8 cellular contexts compared by ENCODE assay signal in genomic region chr11:73875840-73876239, GRCh38. TPM values are rescaled to one million over a fixed set of nuclear protein-coding genes. Genes with fewer than 3 reads are reported as not detected.
DNase-seq lines count a peak whose midpoint lies in the region; ATAC-seq and TF ChIP-seq lines count a peak whose summit lies in the region.

No MANE protein-coding gene starts in this region.

- peaks cover 0 to 29% (median 19%) of the 10 kb centered on the region in 12 donors for H3K4me1 ChIP-seq in heart left ventricle

- H3K27me3 ChIP-seq in heart left ventricle: no peaks in the 10 kb centered on the region

- no peaks in the 10 kb centered on the region for H3K9me3 Mint-ChIP-seq in activated naive CD4-positive, alpha-beta T cell treated with anti-CD3 and anti-CD28 coated beads, Interleukin-2, amount 50 U/mL, for 24 hours
- no peaks in the 10 kb centered on the region for H3K9me3 Mint-ChIP-seq in type B pancreatic cell

- H3K27ac Mint-ChIP-seq in activated naive CD4-positive, alpha-beta T cell treated with anti-CD3 and anti-CD28 coated beads, Interleukin-2, amount 50 U/mL, for 24 hours: peak overlapping the region; percentile 99
- peak overlapping the region; percentile 98 for H3K27ac Mint-ChIP-seq in type B pancreatic cell

- peak overlapping the region; percentile 99 for H3K4me3 Mint-ChIP-seq in activated naive CD4-positive, alpha-beta T cell treated with anti-CD3 and anti-CD28 coated beads, Interleukin-2, amount 50 U/mL, for 24 hours
- peak overlapping the region; percentile 99 for H3K4me3 Mint-ChIP-seq in type B pancreatic cell

- TF ChIP-seq CTCF in heart left ventricle (IDR thresholded peaks at IDR 0.05) (no peak), type B pancreatic cell (conservative IDR thresholded peaks at IDR 0.05) (no peak)

- H3K4me1 Mint-ChIP-seq in activated naive CD4-positive, alpha-beta T cell treated with anti-CD3 and anti-CD28 coated beads, Interleukin-2, amount 50 U/mL, for 24 hours: peaks cover 38% of the 10 kb centered on the region
- H3K4me1 Mint-ChIP-seq in type B pancreatic cell (ENCODE audit: unreplicated experiment): peaks cover 25% of the 10 kb centered on the region

- ATAC-seq in heart left ventricle: no peak
- no peak for ATAC-seq in GM21423 (IDR thresholded peaks at IDR 0.05; ENCODE audit: unreplicated experiment)
- ATAC-seq in HG02763 (IDR thresholded peaks at IDR 0.05; ENCODE audit: unreplicated experiment): no peak

- H3K27ac ChIP-seq in heart left ventricle: peak overlapping the region in 11 of 12 donors; percentile 3 to 92 (median 84)

- H3K36me3 ChIP-seq in heart left ventricle: peaks cover 0 to 45% (median 33%) of the 10 kb centered on the region in 9 donors

- H3K4me3 ChIP-seq in heart left ventricle: peak overlapping the region; percentile 60 to 100 (median 88)

- no peaks in the 10 kb centered on the region for H3K27me3 Mint-ChIP-seq in activated naive CD4-positive, alpha-beta T cell treated with anti-CD3 and anti-CD28 coated beads, Interleukin-2, amount 50 U/mL, for 24 hours
- H3K27me3 Mint-ChIP-seq in type B pancreatic cell: no peaks in the 10 kb centered on the region

- TF ChIP-seq POLR2A in heart left ventricle (IDR thresholded peaks at IDR 0.05): no peak

- no peaks in the 10 kb centered on the region for H3K9me3 ChIP-seq in heart left ventricle

- intact Hi-C loops in heart left ventricle (cut with DNase I): loop anchor here in 3 of 10 donors (5.0 to 10.0 kb wide), 2 partner anchors 89 to 91 kb away; partner anchors contain the start of gene MRPL48 (in 3 of the 3)
- intact Hi-C loops in cardiac septum (cut with DNase I): loop anchor here (2.0 kb wide), 1 partner anchor 97 kb away; no protein-coding TSS in a partner anchor

- DNase-seq in heart left ventricle: no peak
- DNase-seq in cardiac septum (ENCODE audit: low spot score): no peak
- DNase-seq in left kidney (ENCODE audit: low read depth, low spot score): peak; percentile 52
- no peak for DNase-seq in type B pancreatic cell (ENCODE audit: extremely low spot score, unreplicated experiment)
- DNase-seq in activated effector memory CD4-positive, alpha-beta T cell treated with anti-CD3 and anti-CD28 coated beads, Interleukin-2, amount 50 U/mL, for 16 hours: no peak

- H3K36me3 Mint-ChIP-seq in activated naive CD4-positive, alpha-beta T cell treated with anti-CD3 and anti-CD28 coated beads, Interleukin-2, amount 50 U/mL, for 24 hours: peaks cover 14% of the 10 kb centered on the region
- H3K36me3 Mint-ChIP-seq in type B pancreatic cell: peaks cover 9% of the 10 kb centered on the region

- 43 to 47% (median 44%) methylated on average over 8 of the region's 8 CpGs for WGBS in heart left ventricle, 4 donors

RNA-seq across cellular contexts. Expression of gene COA4, which starts 0.8 kb away (rescaled TPM):
- total RNA-seq in heart left ventricle (10 to 100 TPM; 46.0 to 83.4 (median 53.1) TPM), cardiac septum (52.9 TPM), type B pancreatic cell (ENCODE audit: low replicate concordance) (58.5 and 61.7 TPM in 2 replicates)
- 100 to 1,000 TPM in 1 of 2 donors, 10 to 100 TPM in 1; 83.9 to 136 TPM for polyA plus RNA-seq in heart left ventricle

RNA-seq across cellular contexts. Expression of gene PAAF1, which starts 1.0 kb away (rescaled TPM):
- 10 to 100 TPM in 5 of 9 donors, 1 to 10 TPM in 4; 3.9 to 18.4 (median 11.1) TPM for total RNA-seq in heart left ventricle
- polyA plus RNA-seq in heart left ventricle: 10 to 100 TPM; 11.4 to 13.0 TPM
- total RNA-seq in cardiac septum: 14.9 TPM
- total RNA-seq in type B pancreatic cell (ENCODE audit: low replicate concordance): 22.5 and 30.7 TPM in 2 replicates
